ENCODE assay signal across 1 cellular context in the genomic region with DNA sequence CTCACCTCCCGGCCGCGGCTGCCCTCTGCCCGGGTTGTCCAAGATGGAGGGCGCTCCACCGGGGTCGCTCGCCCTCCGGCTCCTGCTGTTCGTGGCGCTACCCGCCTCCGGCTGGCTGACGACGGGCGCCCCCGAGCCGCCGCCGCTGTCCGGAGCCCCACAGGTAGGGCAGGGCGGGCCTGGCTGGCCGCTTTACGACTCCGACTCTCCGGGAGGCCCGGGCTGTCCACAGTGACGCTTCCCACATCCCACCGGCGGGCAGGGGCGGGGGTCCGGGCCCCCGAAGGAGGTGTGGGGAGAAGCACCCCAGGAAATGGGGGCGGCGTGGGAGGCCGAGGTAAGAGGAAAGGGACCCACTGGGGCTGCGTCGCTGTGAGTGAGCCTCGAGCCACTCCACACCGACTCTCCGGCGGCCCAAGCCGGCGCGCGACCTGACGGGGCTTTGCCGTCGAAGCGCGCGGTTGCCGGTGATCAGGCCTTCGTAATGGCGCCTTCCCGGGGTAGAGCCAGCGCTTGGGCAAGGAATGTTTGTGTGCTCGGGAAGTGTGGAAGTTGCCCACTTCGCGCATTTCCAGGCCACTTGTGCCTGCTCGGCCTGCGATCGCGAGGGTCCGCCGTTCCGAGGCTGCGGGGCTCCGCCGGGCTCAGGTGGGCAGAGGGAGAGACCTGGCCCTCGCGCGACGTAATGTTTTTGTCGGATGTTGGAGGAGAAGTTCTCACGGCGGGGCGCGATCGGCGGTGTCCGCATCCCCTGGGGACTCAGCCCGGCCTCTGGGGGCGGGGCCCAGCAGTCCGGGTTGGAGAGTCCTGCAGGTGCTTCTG.
TF ChIP-seq lines count a peak whose summit lies in the region.

A gene with protein sequence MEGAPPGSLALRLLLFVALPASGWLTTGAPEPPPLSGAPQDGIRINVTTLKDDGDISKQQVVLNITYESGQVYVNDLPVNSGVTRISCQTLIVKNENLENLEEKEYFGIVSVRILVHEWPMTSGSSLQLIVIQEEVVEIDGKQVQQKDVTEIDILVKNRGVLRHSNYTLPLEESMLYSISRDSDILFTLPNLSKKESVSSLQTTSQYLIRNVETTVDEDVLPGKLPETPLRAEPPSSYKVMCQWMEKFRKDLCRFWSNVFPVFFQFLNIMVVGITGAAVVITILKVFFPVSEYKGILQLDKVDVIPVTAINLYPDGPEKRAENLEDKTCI (plus strand): TSS at position 4 of the 822 bp plus-strand sequence. CDS start 40 bp downstream, at position 44.

TF ChIP-seq in HepG2, 621 proteins besides CTCF, POLR2A, EP300 and RAD21 (continued from another document and continues in another):
- TF ChIP-seq, protein P1, sequence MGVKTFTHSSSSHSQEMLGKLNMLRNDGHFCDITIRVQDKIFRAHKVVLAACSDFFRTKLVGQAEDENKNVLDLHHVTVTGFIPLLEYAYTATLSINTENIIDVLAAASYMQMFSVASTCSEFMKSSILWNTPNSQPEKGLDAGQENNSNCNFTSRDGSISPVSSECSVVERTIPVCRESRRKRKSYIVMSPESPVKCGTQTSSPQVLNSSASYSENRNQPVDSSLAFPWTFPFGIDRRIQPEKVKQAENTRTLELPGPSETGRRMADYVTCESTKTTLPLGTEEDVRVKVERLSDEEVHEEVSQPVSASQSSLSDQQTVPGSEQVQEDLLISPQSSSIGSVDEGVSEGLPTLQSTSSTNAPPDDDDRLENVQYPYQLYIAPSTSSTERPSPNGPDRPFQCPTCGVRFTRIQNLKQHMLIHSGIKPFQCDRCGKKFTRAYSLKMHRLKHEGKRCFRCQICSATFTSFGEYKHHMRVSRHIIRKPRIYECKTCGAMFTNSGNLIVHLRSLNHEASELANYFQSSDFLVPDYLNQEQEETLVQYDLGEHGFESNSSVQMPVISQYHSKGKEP (CRISPR knock-in tag; IDR thresholded peaks at IDR 0.05): peak; percentile 28; the same call in 1 of the 2 replicates
- peak; percentile 52; the same call in 1 of the 2 replicates for TF ChIP-seq DMAP1 (CRISPR knock-in tag; IDR thresholded peaks at IDR 0.05)
- TF ChIP-seq PTBP1 (IDR thresholded peaks at IDR 0.05; ENCODE audit: low read depth, low read length, poor library complexity, severe bottlenecking): no peak
- 0 out of 2 replicates have a peak, but pooled peaks have one; percentile 81 for TF ChIP-seq NFATC3 (CRISPR knock-in tag; IDR thresholded peaks at IDR 0.05)
- TF ChIP-seq SRF (IDR thresholded peaks at IDR 0.05; ENCODE audit: low read depth, low read length): no peak
- TF ChIP-seq ZNF253 (CRISPR knock-in tag; IDR thresholded peaks at IDR 0.05; ENCODE audit: borderline replicate concordance): no peak
- TF ChIP-seq MYC (CRISPR knock-in tag; IDR thresholded peaks at IDR 0.05; ENCODE audit: borderline replicate concordance): peak; percentile 2; the same call in 1 of the 2 replicates
- TF ChIP-seq ZNF678 (CRISPR knock-in tag; IDR thresholded peaks at IDR 0.05): peak; percentile 67
- TF ChIP-seq REXO4 (CRISPR knock-in tag; IDR thresholded peaks at IDR 0.05; ENCODE audit: borderline replicate concordance): no peak; the same call in 1 of the 2 replicates
- TF ChIP-seq, protein P2, sequence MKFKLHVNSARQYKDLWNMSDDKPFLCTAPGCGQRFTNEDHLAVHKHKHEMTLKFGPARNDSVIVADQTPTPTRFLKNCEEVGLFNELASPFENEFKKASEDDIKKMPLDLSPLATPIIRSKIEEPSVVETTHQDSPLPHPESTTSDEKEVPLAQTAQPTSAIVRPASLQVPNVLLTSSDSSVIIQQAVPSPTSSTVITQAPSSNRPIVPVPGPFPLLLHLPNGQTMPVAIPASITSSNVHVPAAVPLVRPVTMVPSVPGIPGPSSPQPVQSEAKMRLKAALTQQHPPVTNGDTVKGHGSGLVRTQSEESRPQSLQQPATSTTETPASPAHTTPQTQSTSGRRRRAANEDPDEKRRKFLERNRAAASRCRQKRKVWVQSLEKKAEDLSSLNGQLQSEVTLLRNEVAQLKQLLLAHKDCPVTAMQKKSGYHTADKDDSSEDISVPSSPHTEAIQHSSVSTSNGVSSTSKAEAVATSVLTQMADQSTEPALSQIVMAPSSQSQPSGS (CRISPR knock-in tag; IDR thresholded peaks at IDR 0.05): no peak; the same call in 1 of the 2 replicates
- no peak for TF ChIP-seq MAFK (conservative IDR thresholded peaks at IDR 0.05 in 1 of 2, IDR thresholded peaks at IDR 0.05 in 1 of 2; ENCODE audit: low read length in 2 of 2)
- peak; percentile 80 for TF ChIP-seq ZNF441 (CRISPR knock-in tag; IDR thresholded peaks at IDR 0.05; ENCODE audit: borderline replicate concordance)
- TF ChIP-seq, protein P3, sequence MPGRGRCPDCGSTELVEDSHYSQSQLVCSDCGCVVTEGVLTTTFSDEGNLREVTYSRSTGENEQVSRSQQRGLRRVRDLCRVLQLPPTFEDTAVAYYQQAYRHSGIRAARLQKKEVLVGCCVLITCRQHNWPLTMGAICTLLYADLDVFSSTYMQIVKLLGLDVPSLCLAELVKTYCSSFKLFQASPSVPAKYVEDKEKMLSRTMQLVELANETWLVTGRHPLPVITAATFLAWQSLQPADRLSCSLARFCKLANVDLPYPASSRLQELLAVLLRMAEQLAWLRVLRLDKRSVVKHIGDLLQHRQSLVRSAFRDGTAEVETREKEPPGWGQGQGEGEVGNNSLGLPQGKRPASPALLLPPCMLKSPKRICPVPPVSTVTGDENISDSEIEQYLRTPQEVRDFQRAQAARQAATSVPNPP (CRISPR knock-in tag; IDR thresholded peaks at IDR 0.05): no peak; the same call in 1 of the 2 replicates
- TF ChIP-seq, protein P4, sequence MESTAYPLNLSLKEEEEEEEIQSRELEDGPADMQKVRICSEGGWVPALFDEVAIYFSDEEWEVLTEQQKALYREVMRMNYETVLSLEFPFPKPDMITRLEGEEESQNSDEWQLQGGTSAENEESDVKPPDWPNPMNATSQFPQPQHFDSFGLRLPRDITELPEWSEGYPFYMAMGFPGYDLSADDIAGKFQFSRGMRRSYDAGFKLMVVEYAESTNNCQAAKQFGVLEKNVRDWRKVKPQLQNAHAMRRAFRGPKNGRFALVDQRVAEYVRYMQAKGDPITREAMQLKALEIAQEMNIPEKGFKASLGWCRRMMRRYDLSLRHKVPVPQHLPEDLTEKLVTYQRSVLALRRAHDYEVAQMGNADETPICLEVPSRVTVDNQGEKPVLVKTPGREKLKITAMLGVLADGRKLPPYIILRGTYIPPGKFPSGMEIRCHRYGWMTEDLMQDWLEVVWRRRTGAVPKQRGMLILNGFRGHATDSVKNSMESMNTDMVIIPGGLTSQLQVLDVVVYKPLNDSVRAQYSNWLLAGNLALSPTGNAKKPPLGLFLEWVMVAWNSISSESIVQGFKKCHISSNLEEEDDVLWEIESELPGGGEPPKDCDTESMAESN (CRISPR knock-in tag; conservative IDR thresholded peaks at IDR 0.05): peak; percentile 60
- TF ChIP-seq ZNF530 (CRISPR knock-in tag; IDR thresholded peaks at IDR 0.05; ENCODE audit: low read depth): no peak
- TF ChIP-seq ZNF256 (CRISPR knock-in tag; conservative IDR thresholded peaks at IDR 0.05): no peak
- TF ChIP-seq, protein P5, sequence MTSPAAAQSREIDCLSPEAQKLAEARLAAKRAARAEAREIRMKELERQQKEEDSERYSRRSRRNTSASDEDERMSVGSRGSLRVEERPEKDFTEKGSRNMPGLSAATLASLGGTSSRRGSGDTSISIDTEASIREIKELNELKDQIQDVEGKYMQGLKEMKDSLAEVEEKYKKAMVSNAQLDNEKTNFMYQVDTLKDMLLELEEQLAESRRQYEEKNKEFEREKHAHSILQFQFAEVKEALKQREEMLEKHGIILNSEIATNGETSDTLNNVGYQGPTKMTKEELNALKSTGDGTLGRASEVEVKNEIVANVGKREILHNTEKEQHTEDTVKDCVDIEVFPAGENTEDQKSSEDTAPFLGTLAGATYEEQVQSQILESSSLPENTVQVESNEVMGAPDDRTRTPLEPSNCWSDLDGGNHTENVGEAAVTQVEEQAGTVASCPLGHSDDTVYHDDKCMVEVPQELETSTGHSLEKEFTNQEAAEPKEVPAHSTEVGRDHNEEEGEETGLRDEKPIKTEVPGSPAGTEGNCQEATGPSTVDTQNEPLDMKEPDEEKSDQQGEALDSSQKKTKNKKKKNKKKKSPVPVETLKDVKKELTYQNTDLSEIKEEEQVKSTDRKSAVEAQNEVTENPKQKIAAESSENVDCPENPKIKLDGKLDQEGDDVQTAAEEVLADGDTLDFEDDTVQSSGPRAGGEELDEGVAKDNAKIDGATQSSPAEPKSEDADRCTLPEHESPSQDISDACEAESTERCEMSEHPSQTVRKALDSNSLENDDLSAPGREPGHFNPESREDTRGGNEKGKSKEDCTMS (CRISPR knock-in tag; conservative IDR thresholded peaks at IDR 0.05): no peak
- peak; percentile 96; the same call in 1 of the 2 replicates for TF ChIP-seq ZNF703 (CRISPR knock-in tag; IDR thresholded peaks at IDR 0.05; ENCODE audit: borderline replicate concordance)
- TF ChIP-seq HNRNPLL (IDR thresholded peaks at IDR 0.05; ENCODE audit: low read depth, low read length, poor library complexity, severe bottlenecking): peak; percentile 62
- no peak for TF ChIP-seq ZFAT (CRISPR knock-in tag; conservative IDR thresholded peaks at IDR 0.05)
- no peak for TF ChIP-seq ZKSCAN8 (CRISPR knock-in tag; IDR thresholded peaks at IDR 0.05; ENCODE audit: borderline replicate concordance)
- TF ChIP-seq, protein P6, sequence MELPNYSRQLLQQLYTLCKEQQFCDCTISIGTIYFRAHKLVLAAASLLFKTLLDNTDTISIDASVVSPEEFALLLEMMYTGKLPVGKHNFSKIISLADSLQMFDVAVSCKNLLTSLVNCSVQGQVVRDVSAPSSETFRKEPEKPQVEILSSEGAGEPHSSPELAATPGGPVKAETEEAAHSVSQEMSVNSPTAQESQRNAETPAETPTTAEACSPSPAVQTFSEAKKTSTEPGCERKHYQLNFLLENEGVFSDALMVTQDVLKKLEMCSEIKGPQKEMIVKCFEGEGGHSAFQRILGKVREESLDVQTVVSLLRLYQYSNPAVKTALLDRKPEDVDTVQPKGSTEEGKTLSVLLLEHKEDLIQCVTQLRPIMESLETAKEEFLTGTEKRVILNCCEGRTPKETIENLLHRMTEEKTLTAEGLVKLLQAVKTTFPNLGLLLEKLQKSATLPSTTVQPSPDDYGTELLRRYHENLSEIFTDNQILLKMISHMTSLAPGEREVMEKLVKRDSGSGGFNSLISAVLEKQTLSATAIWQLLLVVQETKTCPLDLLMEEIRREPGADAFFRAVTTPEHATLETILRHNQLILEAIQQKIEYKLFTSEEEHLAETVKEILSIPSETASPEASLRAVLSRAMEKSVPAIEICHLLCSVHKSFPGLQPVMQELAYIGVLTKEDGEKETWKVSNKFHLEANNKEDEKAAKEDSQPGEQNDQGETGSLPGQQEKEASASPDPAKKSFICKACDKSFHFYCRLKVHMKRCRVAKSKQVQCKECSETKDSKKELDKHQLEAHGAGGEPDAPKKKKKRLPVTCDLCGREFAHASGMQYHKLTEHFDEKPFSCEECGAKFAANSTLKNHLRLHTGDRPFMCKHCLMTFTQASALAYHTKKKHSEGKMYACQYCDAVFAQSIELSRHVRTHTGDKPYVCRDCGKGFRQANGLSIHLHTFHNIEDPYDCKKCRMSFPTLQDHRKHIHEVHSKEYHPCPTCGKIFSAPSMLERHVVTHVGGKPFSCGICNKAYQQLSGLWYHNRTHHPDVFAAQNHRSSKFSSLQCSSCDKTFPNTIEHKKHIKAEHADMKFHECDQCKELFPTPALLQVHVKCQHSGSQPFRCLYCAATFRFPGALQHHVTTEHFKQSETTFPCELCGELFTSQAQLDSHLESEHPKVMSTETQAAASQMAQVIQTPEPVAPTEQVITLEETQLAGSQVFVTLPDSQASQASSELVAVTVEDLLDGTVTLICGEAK (IDR thresholded peaks at IDR 0.05): no peak
- TF ChIP-seq, protein P6 (CRISPR knock-in tag; IDR thresholded peaks at IDR 0.05): peak; percentile 88
- peak; percentile 26; the same call in 1 of the 2 replicates for TF ChIP-seq ZNF746 (CRISPR knock-in tag; IDR thresholded peaks at IDR 0.05)
- no peak for TF ChIP-seq RFX5 (IDR thresholded peaks at IDR 0.05; ENCODE audit: low read depth, low read length)
- TF ChIP-seq HDAC2 (CRISPR knock-in tag; IDR thresholded peaks at IDR 0.05): 0 out of 2 replicates have a peak, but pooled peaks have one; percentile 10
- no peak for TF ChIP-seq ZNF326 (CRISPR knock-in tag; IDR thresholded peaks at IDR 0.05; ENCODE audit: borderline replicate concordance)
- 0 out of 2 replicates have a peak, but pooled peaks have one; percentile 14 for TF ChIP-seq RXRB (CRISPR knock-in tag; IDR thresholded peaks at IDR 0.05; ENCODE audit: borderline replicate concordance)
- TF ChIP-seq TCF7 (IDR thresholded peaks at IDR 0.05; ENCODE audit: low read depth): no peak
- no peak; the same call in 1 of the 2 replicates for TF ChIP-seq NCOA2 (CRISPR knock-in tag; IDR thresholded peaks at IDR 0.05)
- peak; percentile 75 for TF ChIP-seq TBX2 (CRISPR knock-in tag; IDR thresholded peaks at IDR 0.05; ENCODE audit: borderline replicate concordance)
